Comparison of ENCODE assay signal across 30 cellular contexts in genomic region chr4:62118558-62118957, GRCh38.
"Had no signal": no experiment of that assay in that cellular context is flagged by ENCODE, and none has a peak within 500 bp of the region (broad histone marks: within the 10 kb centered on the region; RNA-seq: fewer than 3 reads in every experiment).

No MANE protein-coding gene starts in this region.

- H3K27ac ChIP-seq: ascending aorta, cardiac muscle cell, colonic mucosa, PC-9, SJSA1 had no signal

- H3K4me2 ChIP-seq: PC-9 had no signal

- H3K27me3 ChIP-seq: ascending aorta, cardiac muscle cell, colonic mucosa, MG63, SJSA1 had no signal

- H3K4me1 ChIP-seq: ascending aorta, colonic mucosa, SJSA1 had no signal

- H3K36me3 ChIP-seq: ascending aorta, cardiac muscle cell, colonic mucosa, MG63, SJSA1 had no signal

- ATAC-seq: activated CD4-positive, alpha-beta T cell treated with anti-CD3 and anti-CD28 coated beads for 36 hours; activated CD4-positive, CD25-positive, alpha-beta regulatory T cell treated with anti-CD3 and anti-CD28 coated beads, Interleukin-2, amount 50 U/mL, for 24 hours; activated naive CD8-positive, alpha-beta T cell treated with anti-CD3 and anti-CD28 coated beads, Interleukin-2, amount 50 U/mL, for 24 hours; activated T-cell treated with anti-CD3 and anti-CD28 coated beads, Interleukin-2, amount 50 U/mL, for 4 hours; WTC11 had no signal

- H3K9me3 ChIP-seq: ascending aorta, colonic mucosa, MG63, SJSA1 had no signal

- H3K4me3 ChIP-seq: ascending aorta, cardiac muscle cell, colonic mucosa, MG63, PC-9, SJSA1 had no signal

- DNase-seq: activated CD4-positive, alpha-beta memory T cell treated with anti-CD3 and anti-CD28 coated beads for 36 hours; activated CD4-positive, alpha-beta T cell treated with anti-CD3 and anti-CD28 coated beads for 36 hours; activated CD4-positive, alpha-beta T cell treated with anti-CD3 and anti-CD28 coated beads, Interleukin-2, amount 10 ng/mL, durations not matched to agents 7 days and 5 days; activated CD8-positive, alpha-beta memory T cell treated with anti-CD3 and anti-CD28 coated beads, Interleukin-2, amount 50 U/mL, for 4 hours; activated effector memory CD4-positive, alpha-beta T cell treated with Interleukin-2 at 50 U/mL for 16 hours; activated naive CD4-positive, alpha-beta T cell treated with anti-CD3 and anti-CD28 coated beads, Interleukin-2, amount 10 ng/mL, durations not matched to agents 7 days and 5 days; activated naive CD8-positive, alpha-beta T cell treated with anti-CD3 and anti-CD28 coated beads, Interleukin-2, amount 50 U/mL, for 24 hours; activated T-cell treated with anti-CD3 and anti-CD28 coated beads for 4 hours; activated T-cell treated with anti-CD3 and anti-CD28 coated beads, Interleukin-2, amount 50 U/mL, for 4 hours; amniotic stem cell; colonic mucosa; Kasumi-1; KG1; MG63; NCI-H1048; NCI-H1105 treated with DMSO at 0.1 percent for 48 hours; NCI-H1436; NCI-H1694; NCI-H1930; NCI-H2081 treated with DMSO at 0.1 percent for 48 hours; NCI-H226; NCI-H446 treated with DMSO at 0.1 percent for 48 hours; NCI-H748 treated with DMSO at 0.1 percent for 48 hours; PC-9; SHP77 had no signal

- H2AFZ ChIP-seq: PC-9 had no signal
